8 cellular contexts compared by ENCODE assay signal in genomic region chr1:154325583-154326545, GRCh38. TPM values are rescaled to one million over a fixed set of nuclear protein-coding genes. Genes with fewer than 3 reads are reported as not detected.
DNase-seq lines count a peak whose midpoint lies in the region; ATAC-seq lines count a peak whose summit lies in the region.

No MANE protein-coding gene starts in this region.

- ATAC-seq in T-helper 17 cell (no peak), left colon (peak; percentile 18), HG02571 (IDR thresholded peaks at IDR 0.05; ENCODE audit: unreplicated experiment) (no peak)

- peaks cover 4% of the 10 kb centered on the region for H3K36me3 Mint-ChIP-seq in T-helper 17 cell (ENCODE audit: low read depth)

- intact Hi-C loops in left colon (cut with DNase I, micrococcal nuclease): no loop called here

- peak overlapping the region; percentile 96 for H3K4me3 Mint-ChIP-seq in T-helper 17 cell

- peaks cover 46% of the 10 kb centered on the region for H3K4me1 Mint-ChIP-seq in T-helper 17 cell

- H3K9me3 ChIP-seq in T-helper 17 cell (ENCODE audit: control insufficient read depth, low read length, poor library complexity, severe bottlenecking): no peaks in the 10 kb centered on the region

- no peaks in the 10 kb centered on the region for H3K27me3 Mint-ChIP-seq in T-helper 17 cell

- peak overlapping the region; percentile 89 for H3K27ac Mint-ChIP-seq in T-helper 17 cell

- DNase-seq in NCI-H146 (lab: John Stamatoyannopoulos, UW) (peak; percentile 40), NCI-H146 treated with DMSO at 0.1 percent for 48 hours (lab: John Stamatoyannopoulos, UW; ENCODE audit: unreplicated experiment) (no peak), HuH-7 (ENCODE audit: low spot score) (peak; percentile 98), T-helper 17 cell (peak in 2 of 3 donors; percentile 36 to 42), dermis microvascular lymphatic vessel endothelial cell (ENCODE audit: low read depth in 2 of 2) (peak; percentile 36 to 84), left colon (peak; percentile 55 to 61)
- peak in 2 of 3 donors; percentile 49 to 53 for DNase-seq in stimulated activated CD4-positive, alpha-beta T cell treated with anti-CD3 and anti-CD28 coated beads, Interleukin-12 subunit alpha, Interleukin-12 subunit beta, amount 100 ng/mL, for 48 hours (ENCODE audit: low read depth in 2 of 3, low spot score in 1 of 3)

RNA-seq across cellular contexts. Expression of gene ATP8B2, which starts 0.5 kb away (rescaled TPM):
- 100 to 1,000 TPM; 175 to 192 TPM for total RNA-seq in T-helper 17 cell
- total RNA-seq in dermis microvascular lymphatic vessel endothelial cell: 44.6 and 53.3 TPM in 2 replicates
- total RNA-seq in left colon: 10 to 100 TPM in 1 of 2 donors, 1 to 10 TPM in 1; 4.5 to 11.9 TPM

RNA-seq across cellular contexts. Expression of gene AQP10, which starts 5.0 kb away (rescaled TPM):
- total RNA-seq in T-helper 17 cell: 1 to 10 TPM in 1 of 2 donors, under 1 TPM in 1; 0.42 to 8.9 TPM
- total RNA-seq in dermis microvascular lymphatic vessel endothelial cell: not detected in 2 replicates
- total RNA-seq in left colon: not detected

RNA-seq across cellular contexts. Expression of gene HAX1, which starts 53.4 kb away (rescaled TPM):
- total RNA-seq in T-helper 17 cell (10 to 100 TPM; 52.5 to 67.3 TPM), dermis microvascular lymphatic vessel endothelial cell (80.2 and 83.7 TPM in 2 replicates), left colon (10 to 100 TPM; 52.3 to 60.2 TPM)
